25 cellular contexts compared by ENCODE assay signal in genomic region chr17:68596411-68596945, GRCh38. TPM values are rescaled to one million over a fixed set of nuclear protein-coding genes. Genes with fewer than 3 reads are reported as not detected.
"Had no signal": no experiment of that assay in that cellular context is flagged by ENCODE, and none has a peak within 500 bp of the region (broad histone marks: within the 10 kb centered on the region; RNA-seq: fewer than 3 reads in every experiment).

No MANE protein-coding gene starts in this region.

- H3K36me3 Mint-ChIP-seq: brain, natural killer cell, T-cell had no signal

- H3K27ac ChIP-seq: sigmoid colon, VCaP had no signal

- DNase-seq: activated CD4-positive, alpha-beta T cell treated with anti-CD3 and anti-CD28 coated beads, Interleukin-2, amount 10 ng/mL, durations not matched to agents 24 days and 14 days; activated CD8-positive, alpha-beta T cell treated with anti-CD3 and anti-CD28 coated beads, Interleukin-2, amount 10 ng/mL, durations not matched to agents 7 days and 5 days; aorta; caudate nucleus; dermis blood vessel endothelial cell; effector memory CD4-positive, alpha-beta T cell; esophagus squamous epithelium; head of caudate nucleus; left colon; midbrain; natural killer cell; sigmoid colon; stimulated activated CD4-positive, alpha-beta T cell treated with anti-CD3 and anti-CD28 coated beads, Interleukin-4, amount 100 ng/mL, for 1 hour; upper lobe of left lung had no signal

- H3K36me3 ChIP-seq: esophagus squamous epithelium, gastroesophageal sphincter, sigmoid colon, thoracic aorta had no signal

- H3K4me3 Mint-ChIP-seq: activated CD4-positive, alpha-beta T cell treated with anti-CD3 and anti-CD28 coated beads, Interleukin-2, amount 10 ng/mL, durations not matched to agents 24 days and 14 days; activated CD8-positive, alpha-beta T cell treated with anti-CD3 and anti-CD28 coated beads, Interleukin-2, amount 10 ng/mL, durations not matched to agents 7 days and 5 days; activated T-helper 1 cell treated with anti-CD3 and anti-CD28 coated beads, Interleukin-12 subunit alpha, Interleukin-12 subunit beta, Interleukin-2, Interleukin-4 antibody, amounts not matched to agents 30 ng/mL and 10 ng/mL and 1 ng/mL, durations not matched to agents 14 hours and 24 hours and 36 hours; natural killer cell; T-cell; T-helper 2 cell treated with Interferon-gamma antibody and Interleukin-4, amounts not matched to agents 5 μg/mL and 100 μg/mL, for 36 hours had no signal

- H3K4me3 ChIP-seq: esophagus squamous epithelium, gastroesophageal sphincter, lung, sigmoid colon, thoracic aorta had no signal

- H3K9me3 ChIP-seq: esophagus squamous epithelium, gastroesophageal sphincter, sigmoid colon, thoracic aorta, upper lobe of left lung had no signal

- ATAC-seq: activated CD4-positive, CD25-positive, alpha-beta regulatory T cell treated with anti-CD3 and anti-CD28 coated beads, Interleukin-2, amount 50 U/mL, for 24 hours; activated naive CD4-positive, alpha-beta T cell treated with anti-CD3 and anti-CD28 coated beads, Interleukin-2, amount 50 U/mL, for 72 hours; gastroesophageal sphincter; left colon; T-cell had no signal

- H3K9me3 Mint-ChIP-seq: activated CD4-positive, alpha-beta T cell treated with anti-CD3 and anti-CD28 coated beads, Interleukin-2, amount 10 ng/mL, durations not matched to agents 24 days and 14 days; activated naive CD4-positive, alpha-beta T cell treated with anti-CD3 and anti-CD28 coated beads, Interleukin-2, amount 50 U/mL, for 72 hours; activated T-helper 1 cell treated with anti-CD3 and anti-CD28 coated beads, Interleukin-12 subunit alpha, Interleukin-12 subunit beta, Interleukin-2, Interleukin-4 antibody, amounts not matched to agents 30 ng/mL and 10 ng/mL and 1 ng/mL, durations not matched to agents 14 hours and 24 hours and 36 hours; natural killer cell; T-cell; T-helper 2 cell treated with Interferon-gamma antibody and Interleukin-4, amounts not matched to agents 5 μg/mL and 100 μg/mL, for 36 hours had no signal

- H3K27ac Mint-ChIP-seq: activated CD4-positive, alpha-beta T cell treated with anti-CD3 and anti-CD28 coated beads, Interleukin-2, amount 10 ng/mL, durations not matched to agents 24 days and 14 days; activated CD8-positive, alpha-beta T cell treated with anti-CD3 and anti-CD28 coated beads, Interleukin-2, amount 10 ng/mL, durations not matched to agents 7 days and 5 days; activated naive CD4-positive, alpha-beta T cell treated with anti-CD3 and anti-CD28 coated beads, Interleukin-2, amount 50 U/mL, for 72 hours; activated T-helper 1 cell treated with anti-CD3 and anti-CD28 coated beads, Interleukin-12 subunit alpha, Interleukin-12 subunit beta, Interleukin-2, Interleukin-4 antibody, amounts not matched to agents 30 ng/mL and 10 ng/mL and 1 ng/mL, durations not matched to agents 14 hours and 24 hours and 36 hours; natural killer cell; T-cell; T-helper 2 cell treated with Interferon-gamma antibody and Interleukin-4, amounts not matched to agents 5 μg/mL and 100 μg/mL, for 36 hours had no signal

RNA-seq across cellular contexts. Expression of gene FAM20A, which starts 4.7 kb away (rescaled TPM):
- total RNA-seq: activated CD4-positive, alpha-beta T cell treated with anti-CD3 and anti-CD28 coated beads, Interleukin-2, amount 10 ng/mL, durations not matched to agents 24 days and 14 days; activated CD8-positive, alpha-beta T cell treated with anti-CD3 and anti-CD28 coated beads, Interleukin-2, amount 10 ng/mL, durations not matched to agents 7 days and 5 days; activated naive CD4-positive, alpha-beta T cell treated with anti-CD3 and anti-CD28 coated beads, Interleukin-2, amount 50 U/mL, for 72 hours; activated T-helper 1 cell treated with anti-CD3 and anti-CD28 coated beads, Interleukin-12 subunit alpha, Interleukin-12 subunit beta, Interleukin-2, Interleukin-4 antibody, amounts not matched to agents 30 ng/mL and 10 ng/mL and 1 ng/mL, durations not matched to agents 14 hours and 24 hours and 36 hours; dermis blood vessel endothelial cell; endothelial cell of umbilical vein had no signal
- polyA plus RNA-seq: endothelial cell of umbilical vein had no signal
